ENCODE assay signal across 1 cellular context in genomic region chr17:30412008-30412496, GRCh38.
A peak's percentile ranks its signal among the peaks of the same experiment; 100 is the strongest.
TF ChIP-seq lines count a peak whose summit lies in the region.

No MANE protein-coding gene starts in this region.

TF ChIP-seq in HepG2, 621 proteins besides CTCF, POLR2A, EP300 and RAD21 (continued from another document):
- TF ChIP-seq ZNF770 (CRISPR knock-in tag; IDR thresholded peaks at IDR 0.05) (peak; percentile 79), FOXA3 (CRISPR knock-in tag; IDR thresholded peaks at IDR 0.05) (0 out of 2 replicates have a peak, but pooled peaks have one; percentile 8), STAG1 (CRISPR knock-in tag; IDR thresholded peaks at IDR 0.05) (peak; percentile 62)
